ENCODE assay signal across 8 cellular contexts in genomic region chr6:37653933-37654565, GRCh38. TPM values are rescaled to one million over a fixed set of nuclear protein-coding genes. Genes with fewer than 3 reads are reported as not detected.
DNase-seq lines count a peak whose midpoint lies in the region; ATAC-seq and TF ChIP-seq lines count a peak whose summit lies in the region.

No MANE protein-coding gene starts in this region.

- intact Hi-C loops in CD4-positive, alpha-beta memory T cell (cut with micrococcal nuclease) = no loop called here
- intact Hi-C loops in colonic mucosa (cut with DNase I) = no loop called here

- peaks cover 2% of the 10 kb centered on the region for H3K4me1 ChIP-seq in CD4-positive, alpha-beta memory T cell (ENCODE audit: insufficient read depth, low read length)
- no peaks in the 10 kb centered on the region for H3K4me1 ChIP-seq in colonic mucosa
- H3K4me1 ChIP-seq in neutrophil (ENCODE audit: control insufficient read depth in 1 of 2, insufficient read depth in 1 of 2, low read depth in 1 of 2, low read length in 1 of 2) = no peaks in the 10 kb centered on the region

- H3K36me3 Mint-ChIP-seq in CD4-positive, alpha-beta memory T cell = peaks cover 35 to 45% of the 10 kb centered on the region in 2 donors
- H3K36me3 Mint-ChIP-seq in T-helper 1 cell treated with Interleukin-12 subunit alpha and Interleukin-12 subunit beta and Interleukin-4 antibody, amounts not matched to agents 30 μg/mL and 1 μg/mL, for 36 hours (ENCODE audit: low read depth) = peaks cover 17% of the 10 kb centered on the region

- peak in 4 of 5 donors; percentile 14 to 33 (median 20) for DNase-seq in CD4-positive, alpha-beta memory T cell
- DNase-seq in HEK293T (ENCODE audit: extremely low spot score) (peak; percentile 42), colonic mucosa (peak; percentile 83), GF-D8 (lab: John Stamatoyannopoulos, UW) (no peak)

- peaks cover 0 to 18% (median 4%) of the 10 kb centered on the region in 8 donors for H3K9me3 Mint-ChIP-seq in CD4-positive, alpha-beta memory T cell
- peaks cover 8% of the 10 kb centered on the region for H3K9me3 Mint-ChIP-seq in T-helper 1 cell treated with Interleukin-12 subunit alpha and Interleukin-12 subunit beta and Interleukin-4 antibody, amounts not matched to agents 30 μg/mL and 1 μg/mL, for 36 hours

- ATAC-seq in HG02763 (IDR thresholded peaks at IDR 0.05; ENCODE audit: unreplicated experiment) (no peak), GM21786 (IDR thresholded peaks at IDR 0.05; ENCODE audit: unreplicated experiment) (no peak)

- peaks cover 0 to 3% of the 10 kb centered on the region in 2 donors for H3K9me3 ChIP-seq in CD4-positive, alpha-beta memory T cell (ENCODE audit: control insufficient read depth in 1 of 2, low read length in 2 of 2)
- no peaks in the 10 kb centered on the region for H3K9me3 ChIP-seq in colonic mucosa
- no peaks in the 10 kb centered on the region for H3K9me3 ChIP-seq in neutrophil

- H3K4me1 Mint-ChIP-seq in CD4-positive, alpha-beta memory T cell = peaks cover 0 to 7% (median 6%) of the 10 kb centered on the region in 4 donors
- H3K4me1 Mint-ChIP-seq in T-helper 1 cell treated with Interleukin-12 subunit alpha and Interleukin-12 subunit beta and Interleukin-4 antibody, amounts not matched to agents 30 μg/mL and 1 μg/mL, for 36 hours (ENCODE audit: low read depth) = peaks cover 10% of the 10 kb centered on the region

- TF ChIP-seq CTCF in colonic mucosa (IDR thresholded peaks at IDR 0.05) = peak; percentile 56
- peak; percentile 68 for TF ChIP-seq CTCF in neutrophil (IDR thresholded peaks at IDR 0.05)

- H3K27ac ChIP-seq in CD4-positive, alpha-beta memory T cell (ENCODE audit: low read depth, low read length) = no peak overlapping the region
- H3K27ac ChIP-seq in colonic mucosa = no peak overlapping the region
- no peak overlapping the region for H3K27ac ChIP-seq in neutrophil

- H3K4me3 Mint-ChIP-seq in CD4-positive, alpha-beta memory T cell = no peak overlapping the region
- H3K4me3 Mint-ChIP-seq in T-helper 1 cell treated with Interleukin-12 subunit alpha and Interleukin-12 subunit beta and Interleukin-4 antibody, amounts not matched to agents 30 μg/mL and 1 μg/mL, for 36 hours = no peak overlapping the region

- POLR2A ChIA-PET in CD4-positive, alpha-beta memory T cell (lab: Charles Lee; ENCODE audit: partially characterized antibody) = interaction anchor here (0.8 kb wide), 1 partner anchor 10 kb away, joined by 3 read pairs; no protein-coding TSS in a partner anchor
- POLR2A ChIA-PET in HEK293T (lab: Yijun Ruan, JAX) = no interaction called here

- no peak overlapping the region for H3K9ac ChIP-seq in colonic mucosa (ENCODE audit: low read depth in 2 of 2, low read length in 2 of 2)

- CTCF ChIA-PET in CD4-positive, alpha-beta memory T cell (lab: Charles Lee; ENCODE audit: partially characterized antibody) = interaction anchor here (0.6 to 1.7 kb wide), 14 partner anchors 10 to 329 kb away, joined by 3 to 4 read pairs (median 3); partner anchors contain the start of gene MDGA1
- CTCF ChIA-PET in HEK293T (lab: Yijun Ruan, JAX) = interaction anchor here (0.5 to 1.2 kb wide), 5 partner anchors 10 to 247 kb away, joined by 3 to 5 read pairs (median 4); no protein-coding TSS in a partner anchor

- H3K27ac Mint-ChIP-seq in CD4-positive, alpha-beta memory T cell = no peak overlapping the region
- H3K27ac Mint-ChIP-seq in T-helper 1 cell treated with Interleukin-12 subunit alpha and Interleukin-12 subunit beta and Interleukin-4 antibody, amounts not matched to agents 30 μg/mL and 1 μg/mL, for 36 hours = peak overlapping the region; percentile 74

- H3K4me3 ChIP-seq in CD4-positive, alpha-beta memory T cell (ENCODE audit: low read length in 2 of 2) = no peak overlapping the region
- H3K4me3 ChIP-seq in colonic mucosa (no peak overlapping the region), neutrophil (ENCODE audit: low read depth in 1 of 2, low read length in 1 of 2) (no peak overlapping the region)

- no peaks in the 10 kb centered on the region for H3K27me3 Mint-ChIP-seq in CD4-positive, alpha-beta memory T cell
- H3K27me3 Mint-ChIP-seq in T-helper 1 cell treated with Interleukin-12 subunit alpha and Interleukin-12 subunit beta and Interleukin-4 antibody, amounts not matched to agents 30 μg/mL and 1 μg/mL, for 36 hours (ENCODE audit: low read depth) = peaks cover 21% of the 10 kb centered on the region

- H3K27me3 ChIP-seq in CD4-positive, alpha-beta memory T cell (ENCODE audit: insufficient read depth, low read length) = no peaks in the 10 kb centered on the region
- H3K27me3 ChIP-seq in colonic mucosa = peaks cover 3% of the 10 kb centered on the region
- H3K27me3 ChIP-seq in neutrophil = peaks cover 43% of the 10 kb centered on the region

- no peaks in the 10 kb centered on the region for H3K36me3 ChIP-seq in CD4-positive, alpha-beta memory T cell (ENCODE audit: insufficient read depth, low read length)
- H3K36me3 ChIP-seq in colonic mucosa = no peaks in the 10 kb centered on the region
- H3K36me3 ChIP-seq in neutrophil = no peaks in the 10 kb centered on the region

TF ChIP-seq in HEK293T, 16 proteins besides CTCF, POLR2A, EP300 and RAD21:
- TF ChIP-seq LEF1 (IDR thresholded peaks at IDR 0.05; ENCODE audit: borderline replicate concordance) = no peak
- peak; percentile 59; the same call in 1 of the 2 replicates for TF ChIP-seq FOXM1 (IDR thresholded peaks at IDR 0.05; ENCODE audit: borderline replicate concordance)

RNA-seq across cellular contexts. Expression of gene MDGA1, which starts 43.6 kb away (rescaled TPM):
- 10 to 100 TPM; 25.7 to 25.9 TPM for total RNA-seq in CD4-positive, alpha-beta memory T cell
- polyA plus RNA-seq in CD4-positive, alpha-beta memory T cell = 1 to 10 TPM; 1.2 to 3.7 TPM
- 1 to 10 TPM; 2.3 to 2.5 TPM for total RNA-seq in colonic mucosa

Comparison
In these comparisons a context has a peak if more than half of its experiments do, and no peak if none do; other contexts are left out.
1. RNA of gene MDGA1, which starts 43.6 kb away (total RNA-seq): 25.7 to 25.9 TPM in CD4-positive, alpha-beta memory T cell; 2.3 to 2.5 TPM in colonic mucosa; every median in the first group is over 4 times any median in the second.